Comparison of ENCODE assay signal across 8 cellular contexts in the genomic region with DNA sequence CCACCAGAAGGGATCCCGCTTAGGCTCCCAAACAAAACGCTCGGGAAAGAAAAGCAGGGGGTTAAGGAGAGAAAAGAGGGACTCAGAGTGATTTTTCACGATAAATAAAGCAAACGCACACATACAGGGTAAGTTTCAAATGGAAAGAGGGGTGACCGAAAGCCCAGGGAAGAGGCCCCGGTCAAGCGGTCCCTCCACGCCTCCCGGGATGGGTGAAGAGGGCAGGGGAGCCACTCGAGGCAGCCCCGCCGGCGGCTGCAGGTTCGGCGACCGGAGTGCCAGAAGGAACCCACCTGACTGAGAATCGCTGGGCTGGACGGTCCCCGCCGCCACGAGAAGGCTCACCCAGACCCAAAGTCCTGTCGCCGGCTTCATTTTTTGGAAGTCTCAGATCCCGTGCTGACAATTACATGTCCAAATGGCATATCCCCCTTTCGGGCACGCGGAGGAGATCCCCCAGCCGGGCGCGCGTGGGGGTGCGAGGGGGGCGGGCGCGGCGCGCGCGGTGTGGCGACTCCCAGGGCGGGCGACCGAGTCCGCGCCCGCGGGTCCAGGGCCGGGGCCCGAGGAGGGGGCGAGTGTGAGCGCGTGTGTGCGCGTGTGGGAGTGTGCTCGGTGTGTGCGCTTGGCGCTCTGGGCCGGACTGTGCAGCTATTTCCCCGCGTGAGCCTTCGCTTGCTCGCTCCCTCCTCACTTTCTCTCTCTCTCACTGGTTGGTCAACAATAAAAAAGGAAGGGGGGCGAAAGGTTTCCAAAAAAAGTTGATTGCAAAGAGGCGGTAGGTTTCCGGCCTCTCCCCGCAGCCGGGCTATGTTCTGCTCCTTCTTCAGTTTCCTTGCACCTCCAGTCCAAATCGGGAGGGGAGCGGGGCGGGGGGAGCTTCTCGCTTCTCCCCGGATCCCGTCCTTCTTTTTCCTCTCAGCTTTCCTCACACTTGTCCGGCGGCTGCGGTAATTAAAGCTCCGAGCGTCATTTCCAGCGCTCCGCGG. TPM values are rescaled to one million over a fixed set of nuclear protein-coding genes. Genes with fewer than 3 reads are reported as not detected.
DNase-seq lines count a peak whose midpoint lies in the region; ATAC-seq and TF ChIP-seq lines count a peak whose summit lies in the region.
"Had no signal": no experiment of that assay in that cellular context is flagged by ENCODE, and none has a peak within 500 bp of the region (broad histone marks: within the 10 kb centered on the region; RNA-seq: fewer than 3 reads in every experiment).

A gene (minus strand): TSS at position 647 of the 989 bp plus-strand sequence. CDS start 272 bp downstream, at position 375.

- no peak for TF ChIP-seq CTCF in GM13976 (IDR thresholded peaks at IDR 0.05; ENCODE audit: borderline replicate concordance, control extremely low read depth, extremely low read depth, insufficient read depth, missing control alignments)

- H3K4me3 ChIP-seq in NT2/D1 (ENCODE audit: insufficient read length, low read depth) (peak within 1 kb of the TSS; percentile 72), esophagus (ENCODE audit: low read depth in 1 of 2, low read length in 2 of 2) (peak within 1 kb of the TSS; percentile 48 to 53), aorta (ENCODE audit: low read length in 2 of 2) (peak within 1 kb of the TSS; percentile 72 to 98)

- peak; percentile 29 for DNase-seq in GM13976 (ENCODE audit: low spot score)
- DNase-seq in NT2/D1 (ENCODE audit: low read depth, low spot score) = no peak
- no peak for DNase-seq in naive B cell
- DNase-seq in aorta = peak; percentile 69 to 80
- no peak for DNase-seq in NOMO-1 treated with dmso at 0.1 percent for 144 hours (lab: John Stamatoyannopoulos, UW; ENCODE audit: unreplicated experiment)

- in situ Hi-C loops in GM13976 (cut with MboI; ENCODE audit: low sequenced_read_pairs, unreplicated experiment) = no loop called here

- ATAC-seq in naive B cell (ENCODE audit: low read depth in 2 of 2) = no peak
- peak; percentile 50 for ATAC-seq in aorta (ENCODE audit: low FRiP score)
- no peak for ATAC-seq in GM21528 (IDR thresholded peaks at IDR 0.05; ENCODE audit: low FRiP score, unreplicated experiment)

- peaks cover 0 to 10% (median 0%) of the 10 kb centered on the region in 7 donors for H3K9me3 Mint-ChIP-seq in naive B cell

- no peaks in the 10 kb centered on the region for H3K36me3 ChIP-seq in NT2/D1 (ENCODE audit: insufficient read depth, insufficient read length, low read length)
- H3K36me3 ChIP-seq in esophagus (ENCODE audit: control insufficient read depth in 2 of 2, insufficient read depth in 2 of 2, low read length in 1 of 2) = no peaks in the 10 kb centered on the region
- no peaks in the 10 kb centered on the region for H3K36me3 ChIP-seq in aorta (ENCODE audit: control insufficient read depth in 1 of 2, insufficient read depth in 2 of 2, low read length in 1 of 2)

- H3K4me1 ChIP-seq in NT2/D1 (ENCODE audit: insufficient read depth, insufficient read length) (no peaks in the 10 kb centered on the region), esophagus (ENCODE audit: control insufficient read depth in 2 of 2, insufficient read depth in 2 of 2, low read length in 1 of 2) (peaks cover 0 to 11% of the 10 kb centered on the region in 2 donors), aorta (ENCODE audit: control insufficient read depth in 1 of 2, insufficient read depth in 2 of 2, low read length in 2 of 2) (no peaks in the 10 kb centered on the region)

- H3K27me3 ChIP-seq in NT2/D1 (ENCODE audit: insufficient read depth, insufficient read length) = peaks cover 66% of the 10 kb centered on the region
- H3K27me3 ChIP-seq in esophagus (ENCODE audit: control insufficient read depth in 1 of 2, insufficient read depth in 2 of 2, low read length in 2 of 2) = peaks cover 3 to 8% of the 10 kb centered on the region in 2 donors
- no peaks in the 10 kb centered on the region for H3K27me3 ChIP-seq in aorta (ENCODE audit: control insufficient read depth in 1 of 2, insufficient read depth in 2 of 2, low read length in 1 of 2)

- H3K27me3 Mint-ChIP-seq in naive B cell = peaks cover 49 to 78% (median 59%) of the 10 kb centered on the region in 3 donors

- H3K27ac Mint-ChIP-seq in naive B cell = no peak within 1 kb of the TSS

- H3K4me3 Mint-ChIP-seq in naive B cell = peak within 1 kb of the TSS; percentile 40 to 82 (median 69)

- peaks cover 12 to 29% (median 22%) of the 10 kb centered on the region in 3 donors for H3K4me1 Mint-ChIP-seq in naive B cell

- H3K36me3 Mint-ChIP-seq in naive B cell = peaks cover 0 to 8% of the 10 kb centered on the region in 2 donors

- H3K9ac ChIP-seq in NT2/D1 (ENCODE audit: insufficient read length, low read depth) = peak within 1 kb of the TSS; percentile 85

- H3K9me3 ChIP-seq in NT2/D1 (ENCODE audit: insufficient read depth, low read length) (no peaks in the 10 kb centered on the region), esophagus (ENCODE audit: control insufficient read depth in 2 of 2, insufficient read depth in 1 of 2, low read depth in 1 of 2, low read length in 1 of 2) (no peaks in the 10 kb centered on the region), aorta (ENCODE audit: control insufficient read depth, low read length) (no peaks in the 10 kb centered on the region)

- 1 to 2% methylated on average over 77 to 82 of the region's 82 CpGs for WGBS in esophagus, 2 donors
- WGBS in aorta, 2 donors = 0 to 1% methylated on average over 79 to 82 of the region's 82 CpGs

- H3K27ac ChIP-seq in esophagus (ENCODE audit: low read depth in 2 of 2, low read length in 1 of 2) (no peak within 1 kb of the TSS), aorta (ENCODE audit: low read depth in 1 of 2, low read length in 2 of 2) (peak within 1 kb of the TSS; percentile 44 to 89)

- intact Hi-C loops in aorta (cut with DNase I) = loop anchor here (5.0 to 10.0 kb wide), 4 partner anchors 154 to 386 kb away; no protein-coding TSS in a partner anchor

RNA-seq across cellular contexts. Expression of the gene that starts here (rescaled TPM):
- polyA plus RNA-seq in esophagus = under 1 TPM; under 0.01 to 0.06 TPM
- polyA plus RNA-seq in naive B cell (ENCODE audit: low read depth in 6 of 6) = not detected
- 10 to 100 TPM; 28.6 to 42.0 TPM for total RNA-seq in aorta
- 1 to 10 TPM; 1.3 to 1.5 TPM for polyA plus RNA-seq in aorta
- total RNA-seq: T-helper 2 cell treated with Interferon-gamma antibody and Interleukin-4, amounts not matched to agents 100 ng/mL and 5 ng/mL, for 36 hours had no signal

Comparison
In these comparisons a context has a peak if more than half of its experiments do, and no peak if none do; other contexts are left out.
1. DNase-seq: peak in GM13976 (single experiment) and aorta (2 of 2); none in NT2/D1 (single experiment), naive B cell (single experiment) and NOMO-1 treated with dmso at 0.1 percent for 144 hours (single experiment).
2. H3K27ac ChIP-seq: peak in aorta (2 of 2); none in esophagus (0 of 2).
3. Peak in every context shown above with its lines, with median percentiles within 50 percentile points of each other: H3K4me3 ChIP-seq.